ENCODE assay signal across 8 cellular contexts in genomic region chr5:50963647-50964584, GRCh38.
A peak's percentile ranks its signal among the peaks of the same experiment; 100 is the strongest.
DNase-seq lines count a peak whose midpoint lies in the region; ATAC-seq, FAIRE-seq and TF ChIP-seq lines count a peak whose summit lies in the region.

No MANE protein-coding gene starts in this region.

- no peak overlapping the region for H3K9ac ChIP-seq in smooth muscle cell (ENCODE audit: low read depth)

- peaks cover 37% of the 10 kb centered on the region for H3K4me1 ChIP-seq in CD4-positive, CD25-positive, alpha-beta regulatory T cell (ENCODE audit: control insufficient read depth, insufficient read depth, low read length, poor library complexity, severe bottlenecking)
- H3K4me1 ChIP-seq in right cardiac atrium (ENCODE audit: control insufficient read depth, insufficient read depth, low read length) (no peaks in the 10 kb centered on the region), smooth muscle cell (ENCODE audit: low read depth) (peaks cover 31% of the 10 kb centered on the region)

- no peak overlapping the region for H3K27ac ChIP-seq in CD4-positive, CD25-positive, alpha-beta regulatory T cell (ENCODE audit: insufficient read depth, low read length, poor library complexity, severe bottlenecking)
- H3K27ac ChIP-seq in WERI-Rb-1, result no peak overlapping the region
- no peak overlapping the region for H3K27ac ChIP-seq in right cardiac atrium (ENCODE audit: low read length)
- no peak overlapping the region for H3K27ac ChIP-seq in smooth muscle cell (ENCODE audit: low read depth)

- peak overlapping the region; percentile 97 for H3K4me2 ChIP-seq in smooth muscle cell

- H3F3A ChIP-seq in smooth muscle cell (ENCODE audit: low read depth), result no peaks in the 10 kb centered on the region

- peak overlapping the region in 3 of 4 donors; percentile 43 to 81 (median 70) for H3K4me3 Mint-ChIP-seq in CD4-positive, CD25-positive, alpha-beta regulatory T cell

- H3K27me3 Mint-ChIP-seq in CD4-positive, CD25-positive, alpha-beta regulatory T cell, result peaks cover 69% of the 10 kb centered on the region

- TF ChIP-seq CTCF in WERI-Rb-1 (IDR thresholded peaks at IDR 0.05; ENCODE audit: low read depth, low read length) (no peak), smooth muscle cell (IDR thresholded peaks at IDR 0.05; ENCODE audit: borderline replicate concordance, insufficient read depth, poor library complexity, severe bottlenecking) (no peak)

- peaks cover 0 to 8% (median 0%) of the 10 kb centered on the region in 7 donors for H3K9me3 Mint-ChIP-seq in CD4-positive, CD25-positive, alpha-beta regulatory T cell

- no peaks in the 10 kb centered on the region for H3K36me3 ChIP-seq in CD4-positive, CD25-positive, alpha-beta regulatory T cell (ENCODE audit: control insufficient read depth, insufficient read depth, low read length)
- H3K36me3 ChIP-seq in WERI-Rb-1 (no peaks in the 10 kb centered on the region), smooth muscle cell (ENCODE audit: low read depth) (no peaks in the 10 kb centered on the region)

- H3K9me3 ChIP-seq in CD4-positive, CD25-positive, alpha-beta regulatory T cell (ENCODE audit: control insufficient read depth in 2 of 2, low read length in 2 of 2), result peaks cover 0 to 4% of the 10 kb centered on the region in 2 experiments
- H3K9me3 ChIP-seq in WERI-Rb-1 (ENCODE audit: severe bottlenecking) (peaks cover 4% of the 10 kb centered on the region), right cardiac atrium (ENCODE audit: control insufficient read depth, low read length) (no peaks in the 10 kb centered on the region), smooth muscle cell (replicated peaks; ENCODE audit: low read depth) (no peaks in the 10 kb centered on the region)

- no peak for FAIRE-seq in H54 (lab: Jason Lieb, UNC)

- WGBS in right cardiac atrium, result 8% methylated on average over 42 of the region's 42 CpGs
- WGBS in smooth muscle cell (ENCODE audit: low lambda C conversion rate), result 2% methylated on average over 41 of the region's 42 CpGs

- intact Hi-C loops in right cardiac atrium (cut with DNase I), result loop anchor here in 3 of 4 donors (5.0 to 10.0 kb wide), 3 partner anchors 1041 to 1693 kb away; no protein-coding TSS in a partner anchor

- no peak for TF ChIP-seq POLR2A in H54 (IDR thresholded peaks at IDR 0.05; ENCODE audit: low read depth, low read length)

- H3K79me2 ChIP-seq in smooth muscle cell (ENCODE audit: low read depth), result no peaks in the 10 kb centered on the region

- no peaks in the 10 kb centered on the region for H3K36me3 Mint-ChIP-seq in CD4-positive, CD25-positive, alpha-beta regulatory T cell

- no peak for DNase-seq in CD4-positive, CD25-positive, alpha-beta regulatory T cell
- DNase-seq in WERI-Rb-1, result no peak
- no peak for DNase-seq in right cardiac atrium
- DNase-seq in smooth muscle cell (lab: John Stamatoyannopoulos, UW; ENCODE audit: unreplicated experiment), result no peak
- DNase-seq in GM03348 (ENCODE audit: low spot score), result no peak
- DNase-seq in GM19240 (ENCODE audit: insufficient read length, low spot score), result no peak
- no peak for DNase-seq in H54 (ENCODE audit: insufficient read length, low spot score)

- ATAC-seq in CD4-positive, CD25-positive, alpha-beta regulatory T cell (ENCODE audit: low read depth in 2 of 2), result no peak
- ATAC-seq in HG02571 (IDR thresholded peaks at IDR 0.05; ENCODE audit: unreplicated experiment), result peak; percentile 10
- ATAC-seq in right cardiac atrium, result peak in 1 of 2 donors; percentile 34

- peak overlapping the region; percentile 98 for H2AFZ ChIP-seq in smooth muscle cell (ENCODE audit: low read depth)

- H4K20me1 ChIP-seq in smooth muscle cell (ENCODE audit: low read depth), result no peaks in the 10 kb centered on the region

- peaks cover 14 to 51% (median 37%) of the 10 kb centered on the region in 4 donors for H3K4me1 Mint-ChIP-seq in CD4-positive, CD25-positive, alpha-beta regulatory T cell

- H3K4me3 ChIP-seq in CD4-positive, CD25-positive, alpha-beta regulatory T cell (ENCODE audit: low read depth, low read length), result no peak overlapping the region
- H3K4me3 ChIP-seq in WERI-Rb-1 (ENCODE audit: low read depth, low read length) (peak overlapping the region; percentile 35), right cardiac atrium (ENCODE audit: low read length) (peak overlapping the region; percentile 49), smooth muscle cell (peak overlapping the region; percentile 78)

- peaks cover 43% of the 10 kb centered on the region for H3K27me3 ChIP-seq in CD4-positive, CD25-positive, alpha-beta regulatory T cell (ENCODE audit: control insufficient read depth, insufficient read depth, low read length)
- H3K27me3 ChIP-seq in WERI-Rb-1 (ENCODE audit: insufficient read depth, low read depth, severe bottlenecking), result peaks cover 82% of the 10 kb centered on the region
- H3K27me3 ChIP-seq in right cardiac atrium (ENCODE audit: control insufficient read depth, insufficient read depth), result no peaks in the 10 kb centered on the region
- peaks cover 57% of the 10 kb centered on the region for H3K27me3 ChIP-seq in smooth muscle cell (ENCODE audit: low read depth)

- no peak overlapping the region for H3K27ac Mint-ChIP-seq in CD4-positive, CD25-positive, alpha-beta regulatory T cell
